ENCODE assay signal across 8 cellular contexts in the genomic region with DNA sequence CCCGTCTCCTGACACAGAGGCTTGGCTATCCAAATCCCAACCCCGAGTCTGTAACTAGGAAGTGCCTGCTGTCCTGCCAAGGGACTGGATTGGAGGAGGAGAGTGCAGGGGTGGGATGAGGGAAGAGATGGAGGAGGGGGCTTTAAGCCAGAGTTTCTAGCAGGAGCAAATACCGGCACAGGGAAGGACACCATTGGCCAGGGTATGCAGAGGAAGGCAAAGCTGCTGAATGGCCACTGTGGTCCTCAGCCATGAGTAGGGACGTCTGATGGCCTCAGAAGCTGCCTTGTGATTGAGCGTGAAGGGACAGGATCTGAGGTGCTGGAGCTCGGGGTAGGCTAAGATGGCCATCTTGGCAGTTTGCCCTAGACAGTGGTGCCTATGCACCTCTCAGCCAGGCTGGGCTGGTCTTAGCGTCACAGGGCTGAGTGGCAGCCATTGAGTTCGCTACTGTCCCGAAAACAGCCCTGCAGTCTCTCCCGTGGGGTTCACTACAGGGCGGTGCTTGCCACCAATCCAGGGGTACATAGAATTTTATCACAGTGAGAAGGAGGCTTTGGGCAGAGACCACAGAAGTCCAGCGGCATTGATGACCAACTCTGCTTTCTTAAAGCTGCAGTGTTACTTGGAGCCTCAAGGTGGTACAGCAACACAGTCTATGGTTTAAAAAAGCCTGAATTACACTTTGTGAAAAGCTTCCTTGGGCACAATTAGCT.
DNase-seq lines count a peak whose midpoint lies in the region; ATAC-seq, FAIRE-seq and TF ChIP-seq lines count a peak whose summit lies in the region.

No MANE protein-coding gene starts in this region.

- no peaks in the 10 kb centered on the region for H3K9me3 Mint-ChIP-seq in activated T-cell treated with anti-CD3 and anti-CD28 coated beads, Interleukin-2, amount 50 U/mL, for 4 hours

- no peaks in the 10 kb centered on the region for H3K79me2 ChIP-seq in Karpas-422 (ENCODE audit: low read length)

- peak; percentile 78 for ATAC-seq in GM19328 (IDR thresholded peaks at IDR 0.05; ENCODE audit: unreplicated experiment)
- peak; percentile 63 to 78 for ATAC-seq in activated T-cell treated with anti-CD3 and anti-CD28 coated beads, Interleukin-2, amount 50 U/mL, for 4 hours

- no peak for FAIRE-seq in kidney (lab: Jason Lieb, UNC)

- no peaks in the 10 kb centered on the region for H3K9me2 ChIP-seq in Karpas-422 (replicated peaks; ENCODE audit: insufficient read depth, low read length)

- H3K4me3 Mint-ChIP-seq in activated T-cell treated with anti-CD3 and anti-CD28 coated beads, Interleukin-2, amount 50 U/mL, for 4 hours = no peak overlapping the region

- H3K27me3 Mint-ChIP-seq in activated T-cell treated with anti-CD3 and anti-CD28 coated beads, Interleukin-2, amount 50 U/mL, for 4 hours (ENCODE audit: low read depth) = no peaks in the 10 kb centered on the region

- no peak for TF ChIP-seq EP300 in ovary (IDR thresholded peaks at IDR 0.05)

- H3K9ac ChIP-seq in Karpas-422 (ENCODE audit: low read length) (peak overlapping the region; percentile 47), kidney (ENCODE audit: low read length in 2 of 2) (no peak overlapping the region)

- TF ChIP-seq CTCF in kidney (IDR thresholded peaks at IDR 0.05; ENCODE audit: borderline replicate concordance, extremely low read depth, insufficient read depth) = peak; percentile 55
- TF ChIP-seq CTCF in ovary (IDR thresholded peaks at IDR 0.05) = no peak

- no peak overlapping the region for H3K4me3 ChIP-seq in Karpas-422 (ENCODE audit: low read length)
- peak overlapping the region in 1 of 2 donors; percentile 28 for H3K4me3 ChIP-seq in kidney (ENCODE audit: low read length in 2 of 2)
- H3K4me3 ChIP-seq in ovary = no peak overlapping the region

- H3K27ac ChIP-seq in Karpas-422 (ENCODE audit: low read length) (no peak overlapping the region), kidney (ENCODE audit: low read depth in 2 of 2, low read length in 2 of 2) (no peak overlapping the region), ovary (no peak overlapping the region)

- H3K36me3 Mint-ChIP-seq in activated T-cell treated with anti-CD3 and anti-CD28 coated beads, Interleukin-2, amount 50 U/mL, for 4 hours (ENCODE audit: insufficient read depth) = no peaks in the 10 kb centered on the region

- H3K4me1 Mint-ChIP-seq in activated T-cell treated with anti-CD3 and anti-CD28 coated beads, Interleukin-2, amount 50 U/mL, for 4 hours (ENCODE audit: low read depth) = peaks cover 25% of the 10 kb centered on the region

- peak overlapping the region; percentile 34; the same call in 1 of the 2 replicates for H2AFZ ChIP-seq in Karpas-422 (ENCODE audit: low read length)

- DNase-seq in DMS53 treated with DMSO at 0.1 percent for 48 hours (lab: John Stamatoyannopoulos, UW; ENCODE audit: unreplicated experiment) = peak; percentile 23
- DNase-seq in Karpas-422 = peak; percentile 84
- DNase-seq in activated T-cell treated with anti-CD3 and anti-CD28 coated beads, Interleukin-2, amount 50 U/mL, for 4 hours = no peak
- no peak for DNase-seq in kidney
- DNase-seq in stimulated activated CD4-positive, alpha-beta T cell treated with anti-CD3 and anti-CD28 coated beads, Interleukin-4, amount 100 ng/mL, for 1 hour = no peak
- DNase-seq in ovary = no peak
- no peak for DNase-seq in AG20443 (ENCODE audit: low spot score)

- H4K20me1 ChIP-seq in Karpas-422 (ENCODE audit: insufficient read depth, low read depth, low read length) = no peaks in the 10 kb centered on the region

- H3K4me2 ChIP-seq in Karpas-422 (ENCODE audit: low read depth, low read length, poor library complexity, severe bottlenecking) = no peak overlapping the region

- H3K27me3 ChIP-seq in Karpas-422 (ENCODE audit: low read length) (no peaks in the 10 kb centered on the region), ovary (no peaks in the 10 kb centered on the region)

- intact Hi-C loops in kidney (cut with DNase I) (no loop called here), ovary (cut with DNase I) (no loop called here)

- WGBS in ovary, 3 donors = 67 to 75% (median 68%) methylated on average over 12 of the region's 12 CpGs

- H3K9me3 ChIP-seq in Karpas-422 (ENCODE audit: low read length) (no peaks in the 10 kb centered on the region), kidney (ENCODE audit: control insufficient read depth in 1 of 2, low read length in 2 of 2) (no peaks in the 10 kb centered on the region), ovary (no peaks in the 10 kb centered on the region)

- TF ChIP-seq POLR2A in ovary (IDR thresholded peaks at IDR 0.05) = no peak

- peaks cover 18% of the 10 kb centered on the region for H3K4me1 ChIP-seq in Karpas-422 (ENCODE audit: low read length)
- H3K4me1 ChIP-seq in kidney (ENCODE audit: control insufficient read depth in 1 of 2, insufficient read depth in 1 of 2, low read depth in 1 of 2, low read length in 2 of 2) = no peaks in the 10 kb centered on the region
- no peaks in the 10 kb centered on the region for H3K4me1 ChIP-seq in ovary (ENCODE audit: insufficient read depth)

- H3K36me3 ChIP-seq in Karpas-422 (ENCODE audit: insufficient read depth, low read length) = no peaks in the 10 kb centered on the region
- no peaks in the 10 kb centered on the region for H3K36me3 ChIP-seq in kidney (ENCODE audit: control insufficient read depth in 1 of 2, insufficient read depth in 2 of 2, low read length in 2 of 2)
- no peaks in the 10 kb centered on the region for H3K36me3 ChIP-seq in ovary

Comparison
In these comparisons a context has a peak if more than half of its experiments do, and no peak if none do; other contexts are left out.
1. DNase-seq: peak in DMS53 treated with DMSO at 0.1 percent for 48 hours (single experiment) and Karpas-422 (single experiment); none in activated T-cell treated with anti-CD3 and anti-CD28 coated beads, Interleukin-2, amount 50 U/mL, for 4 hours (single experiment), kidney (single experiment), stimulated activated CD4-positive, alpha-beta T cell treated with anti-CD3 and anti-CD28 coated beads, Interleukin-4, amount 100 ng/mL, for 1 hour (single experiment), ovary (0 of 5) and AG20443 (single experiment).